14 cellular contexts compared by ENCODE assay signal in the genomic region with DNA sequence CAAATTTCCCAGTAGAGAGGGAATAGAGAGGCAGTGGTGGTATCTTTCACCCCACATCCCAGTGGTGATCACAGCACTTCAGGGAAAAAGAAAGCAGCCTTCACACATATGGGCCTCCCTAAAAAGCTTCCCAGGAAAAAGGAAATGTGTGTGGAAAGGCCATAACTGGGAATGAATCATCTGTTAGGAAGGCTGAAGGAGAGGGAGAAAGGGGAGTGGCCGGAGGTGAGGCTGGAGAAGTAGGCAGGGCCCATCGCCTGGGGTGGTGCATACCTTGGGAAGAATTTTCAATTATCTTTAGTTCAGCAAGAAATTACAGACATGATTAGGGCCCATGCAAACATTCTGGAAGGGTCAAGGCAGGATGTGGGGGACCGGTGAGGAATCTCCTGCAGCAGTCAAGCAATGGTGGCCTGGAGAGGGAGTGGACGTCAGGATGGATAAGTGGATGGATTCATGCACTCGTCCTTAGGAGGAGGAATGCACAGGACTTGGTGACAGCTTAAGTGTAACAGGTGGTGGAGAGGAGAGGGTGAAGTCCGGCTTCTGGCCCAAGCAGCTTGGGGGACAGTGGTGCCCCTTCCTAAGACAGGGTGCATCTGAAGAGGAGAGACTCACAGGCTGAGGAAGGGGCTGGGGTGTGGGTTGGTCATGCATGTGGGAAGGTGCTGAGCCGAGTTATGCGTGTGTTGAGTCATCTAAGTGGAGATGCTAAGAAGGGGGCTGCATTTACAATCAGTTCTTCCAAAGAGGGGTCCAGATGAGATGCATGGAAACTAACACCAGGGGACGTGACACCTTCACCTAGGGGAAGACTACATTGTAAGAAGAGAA. TPM values are rescaled to one million over a fixed set of nuclear protein-coding genes. Genes with fewer than 3 reads are reported as not detected.
A peak's percentile ranks its signal among the peaks of the same experiment; 100 is the strongest.
DNase-seq lines count a peak whose midpoint lies in the region; ATAC-seq and TF ChIP-seq lines count a peak whose summit lies in the region.
"Had no signal": no experiment of that assay in that cellular context is flagged by ENCODE, and none has a peak within 500 bp of the region (broad histone marks: within the 10 kb centered on the region; RNA-seq: fewer than 3 reads in every experiment).

No MANE protein-coding gene starts in this region.

- POLR2A ChIA-PET in Panc1 (lab: Charles Lee) = interaction anchor here (0.5 to 0.7 kb wide), 2 partner anchors 387 to 547 kb away, joined by 3 to 4 read pairs; no protein-coding TSS in a partner anchor

- in situ Hi-C loops in Panc1 (cut with HindIII; ENCODE audit: low pct_unique_long_range_greater_than_20kb, low sequenced_read_pairs) = no loop called here

- CTCF ChIA-PET in Panc1 (lab: Charles Lee) = no interaction called here

- H3K27ac ChIP-seq in Panc1 (ENCODE audit: low read length) = no peak overlapping the region; the same call in 1 of the 2 replicates
- H3K27ac ChIP-seq: HL-60 had no signal

- peak; percentile 90 for DNase-seq in ELR (ENCODE audit: low read depth)
- DNase-seq in Panc1 (ENCODE audit: low read depth, low spot score) = no peak
- DNase-seq in epithelial cell of proximal tubule (ENCODE audit: low read depth) = peak; percentile 31
- no peak for DNase-seq in omental fat pad (ENCODE audit: low spot score)
- DNase-seq in inferior parietal cortex (ENCODE audit: extremely low spot score) = no peak
- no peak for DNase-seq in activated T-cell treated with anti-CD3 and anti-CD28 coated beads for 4 hours
- DNase-seq in activated CD8-positive, alpha-beta memory T cell treated with anti-CD3 and anti-CD28 coated beads, Interleukin-2, amount 50 U/mL, for 48 hours = no peak
- DNase-seq: activated T-cell treated with anti-CD3 and anti-CD28 coated beads, Interleukin-2, amount 50 U/mL, for 72 hours; effector CD8-positive, alpha-beta T cell; lower lobe of right lung; NCI-H1930; stimulated activated CD4-positive, alpha-beta T cell treated with anti-CD3 and anti-CD28 coated beads, Interleukin-15, amount 100 ng/mL, for 24 hours had no signal

- no peaks in the 10 kb centered on the region for H3K27me3 ChIP-seq in Panc1 (ENCODE audit: control insufficient read depth, insufficient read depth, low read length)

- H3K36me3 ChIP-seq in Panc1 (ENCODE audit: control insufficient read depth, insufficient read depth, low read length) = no peaks in the 10 kb centered on the region
- H3K36me3 ChIP-seq: lower lobe of right lung had no signal

- peaks cover 16% of the 10 kb centered on the region for H3K4me1 ChIP-seq in Panc1 (ENCODE audit: control insufficient read depth, insufficient read depth, low read length)

- TF ChIP-seq CTCF in Panc1 (IDR thresholded peaks at IDR 0.05) (0 out of 2 replicates have a peak, but pooled peaks have one; percentile 21), epithelial cell of proximal tubule (conservative IDR thresholded peaks at IDR 0.05; ENCODE audit: low read depth, low read length) (no peak), omental fat pad (IDR thresholded peaks at IDR 0.05) (no peak)

- no TSS peak for BruUV-seq in Panc1 (replicated peaks; lab: Mats Ljungman, UMichigan)

- H3K4me3 ChIP-seq in Panc1 (ENCODE audit: low read depth in 2 of 2, low read length in 2 of 2) (no peak overlapping the region), epithelial cell of proximal tubule (ENCODE audit: low read depth, low read length) (no peak overlapping the region)
- H3K4me3 ChIP-seq: lower lobe of right lung had no signal

- no peaks in the 10 kb centered on the region for H3K9me3 ChIP-seq in Panc1 (ENCODE audit: control insufficient read depth, insufficient read depth, low read depth, low read length)
- H3K9me3 ChIP-seq: lower lobe of right lung had no signal

- intact Hi-C loops in Panc1 (cut with micrococcal nuclease; ENCODE audit: unreplicated experiment) = no loop called here

- ATAC-seq in Panc1 (peak; percentile 69), omental fat pad (ENCODE audit: low FRiP score) (peak; percentile 36), HG03378 (IDR thresholded peaks at IDR 0.05; ENCODE audit: unreplicated experiment) (no peak)
- ATAC-seq: activated T-cell treated with anti-CD3 and anti-CD28 coated beads, Interleukin-2, amount 50 U/mL, for 72 hours had no signal

RNA-seq across cellular contexts. Expression of a gene that starts 17.9 kb away (rescaled TPM):
- total RNA-seq in Panc1 (2021; ENCODE audit: unreplicated experiment) (6.0 TPM), epithelial cell of proximal tubule (3.9 and 6.7 TPM in 2 replicates), omental fat pad (10 to 100 TPM in 1 of 4 donors, 1 to 10 TPM in 3; 6.1 to 10.1 (median 7.8) TPM)
- 10.1 TPM for polyA plus RNA-seq in Panc1 (2012; ENCODE audit: insufficient read length)

Comparison
In these comparisons a context has a peak if more than half of its experiments do, and no peak if none do; other contexts are left out.
1. DNase-seq: peak in ELR (single experiment) and epithelial cell of proximal tubule (single experiment); none in Panc1 (single experiment), omental fat pad (single experiment), inferior parietal cortex (single experiment), activated T-cell treated with anti-CD3 and anti-CD28 coated beads for 4 hours (single experiment) and activated CD8-positive, alpha-beta memory T cell treated with anti-CD3 and anti-CD28 coated beads, Interleukin-2, amount 50 U/mL, for 48 hours (single experiment).